Comparison of ENCODE assay signal across 19 cellular contexts in the genomic region with DNA sequence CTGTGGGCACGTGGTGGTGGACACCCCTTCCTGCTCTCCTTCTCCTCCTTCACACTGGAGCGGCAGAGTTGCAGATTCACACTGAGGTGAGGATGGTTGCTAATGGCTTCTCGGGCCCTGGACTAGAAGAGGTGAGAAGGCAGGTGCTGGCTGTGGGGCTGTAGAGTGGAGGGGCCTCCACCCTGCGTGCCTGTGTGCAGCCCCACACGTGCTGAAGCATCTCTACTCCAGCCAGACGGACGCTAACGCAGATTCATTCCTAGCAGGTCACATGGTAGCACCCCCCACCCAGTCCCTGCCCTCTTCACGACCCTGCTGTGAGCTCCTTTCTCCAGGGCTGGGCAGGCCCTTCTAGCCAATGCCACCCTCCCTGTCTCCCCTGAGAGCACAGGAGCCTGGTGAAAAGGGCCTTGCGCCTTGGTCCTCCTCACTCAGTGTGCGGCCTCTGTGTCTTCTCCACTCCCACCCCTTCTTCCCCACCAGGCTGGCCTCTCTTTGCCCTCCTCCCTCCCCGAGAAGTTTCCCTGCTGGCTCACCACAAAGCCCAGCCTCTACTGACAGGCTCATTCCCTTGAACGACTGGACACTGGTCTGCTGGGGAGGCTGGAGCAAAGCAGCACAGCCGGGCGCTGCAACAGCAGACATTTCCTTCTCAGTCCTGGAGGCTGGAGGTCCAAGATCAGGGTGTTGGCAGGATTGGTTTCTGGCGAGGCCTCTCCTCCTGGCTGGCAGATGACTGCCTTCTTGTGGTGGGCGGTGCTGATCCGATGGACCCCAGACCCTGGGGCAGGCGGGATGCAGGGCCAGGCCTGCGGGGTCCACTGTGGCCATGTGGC. TPM values are rescaled to one million over a fixed set of nuclear protein-coding genes. Genes with fewer than 3 reads are reported as not detected.
"Had no signal": no experiment of that assay in that cellular context is flagged by ENCODE, and none has a peak within 500 bp of the region (broad histone marks: within the 10 kb centered on the region; RNA-seq: fewer than 3 reads in every experiment).

No MANE protein-coding gene starts in this region.

- H3K27me3 ChIP-seq: foreskin keratinocyte, hepatocyte, neural progenitor cell had no signal

- H2AFZ ChIP-seq: hepatocyte, neural progenitor cell had no signal

- DNase-seq: activated CD4-positive, alpha-beta T cell treated with anti-CD3 and anti-CD28 coated beads, Interleukin-2, amount 10 ng/mL, durations not matched to agents 7 days and 5 days; activated CD4-positive, CD25-positive, alpha-beta regulatory T cell treated with anti-CD3 and anti-CD28 coated beads, Interleukin-2, amount 50 U/mL, for 72 hours; activated CD8-positive, alpha-beta T cell treated with anti-CD3 and anti-CD28 coated beads, Interleukin-2, amount 10 ng/mL, durations not matched to agents 7 days and 5 days; activated naive CD4-positive, alpha-beta T cell treated with Interleukin-2 at 50 U/mL for 16 hours; activated naive CD8-positive, alpha-beta T cell treated with anti-CD3 and anti-CD28 coated beads for 36 hours; effector memory CD4-positive, alpha-beta T cell; foreskin keratinocyte; immature natural killer cell; kidney glomerular epithelial cell; left ventricle myocardium inferior; naive thymus-derived CD8-positive, alpha-beta T cell; spleen; stimulated activated CD4-positive, alpha-beta T cell treated with anti-CD3 and anti-CD28 coated beads, Interleukin-4, amount 100 ng/mL, for 1 hour; stimulated activated naive CD8-positive, alpha-beta T cell treated with anti-CD3 and anti-CD28 coated beads, Interleukin-15, Interleukin-2, amounts not matched to agents 100 U/mL and 50 U/mL, for 24 hours; T-cell; WERI-Rb-1 had no signal

- H3K9me3 ChIP-seq: left ventricle myocardium inferior, spleen had no signal

- H3K79me2 ChIP-seq: hepatocyte had no signal

- H3K36me3 ChIP-seq: left ventricle myocardium inferior, neural progenitor cell, spleen, WERI-Rb-1 had no signal

- H3K27ac ChIP-seq: foreskin keratinocyte, hepatocyte, left ventricle myocardium inferior, neural progenitor cell, spleen, WERI-Rb-1 had no signal

- H3K4me3 ChIP-seq: hepatocyte, left ventricle myocardium inferior, neural progenitor cell, spleen had no signal

- H3K4me1 ChIP-seq: foreskin keratinocyte, left ventricle myocardium inferior, neural progenitor cell, spleen had no signal

- H3K4me2 ChIP-seq: hepatocyte, neural progenitor cell had no signal

RNA-seq across cellular contexts. Expression of gene CACNA1B, which starts 14.2 kb away (rescaled TPM):
- total RNA-seq: activated CD4-positive, alpha-beta T cell treated with anti-CD3 and anti-CD28 coated beads, Interleukin-2, amount 10 ng/mL, durations not matched to agents 7 days and 5 days; activated CD8-positive, alpha-beta T cell treated with anti-CD3 and anti-CD28 coated beads, Interleukin-2, amount 10 ng/mL, durations not matched to agents 7 days and 5 days; activated naive CD8-positive, alpha-beta T cell treated with anti-CD3 and anti-CD28 coated beads for 36 hours; naive thymus-derived CD8-positive, alpha-beta T cell; subcutaneous adipose tissue had no signal
